Comparison of ENCODE assay signal across 14 cellular contexts in genomic region chr1:7089485-7089884, GRCh38.
DNase-seq lines count a peak whose midpoint lies in the region; ATAC-seq and TF ChIP-seq lines count a peak whose summit lies in the region.
"Had no signal": no experiment of that assay in that cellular context is flagged by ENCODE, and none has a peak within 500 bp of the region (broad histone marks: within the 10 kb centered on the region; RNA-seq: fewer than 3 reads in every experiment).

No MANE protein-coding gene starts in this region.

- H3K4me1 ChIP-seq in BLaER1, result peaks cover 68% of the 10 kb centered on the region
- H3K4me1 ChIP-seq: Caco-2, HAP-1 had no signal

- no peak overlapping the region for H3K4me3 ChIP-seq in BLaER1
- H3K4me3 ChIP-seq: HAP-1 had no signal

- TF ChIP-seq POLR2A in GM18505 (IDR thresholded peaks at IDR 0.05; ENCODE audit: borderline replicate concordance, extremely low read depth, insufficient read depth, insufficient read length), result no peak

- ATAC-seq in GM18505 (IDR thresholded peaks at IDR 0.05; ENCODE audit: unreplicated experiment), result no peak

- peaks cover 2% of the 10 kb centered on the region; the same call in 1 of the 2 replicates for H3K27me3 ChIP-seq in BLaER1

- peak; percentile 47 for DNase-seq in NCI-H1105 treated with DMSO at 0.1 percent for 48 hours (lab: John Stamatoyannopoulos, UW)
- DNase-seq in NCI-H1105 (lab: John Stamatoyannopoulos, UW), result no peak
- DNase-seq in Daoy (ENCODE audit: low read depth), result peak; percentile 31
- DNase-seq in GM10266 (ENCODE audit: extremely low spot score), result no peak
- DNase-seq: 8988T; ACHN; Caco-2; CD4-positive, alpha-beta memory T cell; EL had no signal

- H3K9ac ChIP-seq in BLaER1, result no peak overlapping the region

- H3K4me2 ChIP-seq in BLaER1, result peak overlapping the region; percentile 78

- no peaks in the 10 kb centered on the region for H3K9me3 ChIP-seq in BLaER1
- H3K9me3 ChIP-seq: Caco-2, HAP-1 had no signal

- no peak overlapping the region for H3K27ac ChIP-seq in BLaER1
- peak overlapping the region; percentile 10; the same call in 1 of the 2 replicates for H3K27ac ChIP-seq in VCaP
- H3K27ac ChIP-seq: C4-2B had no signal

- H4K20me1 ChIP-seq in BLaER1, result no peaks in the 10 kb centered on the region

- H3K36me3 ChIP-seq in BLaER1, result no peaks in the 10 kb centered on the region
- H3K36me3 ChIP-seq: HAP-1 had no signal

- TF ChIP-seq CTCF in VCaP (conservative IDR thresholded peaks at IDR 0.05) (no peak), GM10266 (IDR thresholded peaks at IDR 0.05; ENCODE audit: control insufficient read depth, insufficient read depth, low read depth, missing control alignments) (no peak)

Comparison
In these comparisons a context has a peak if more than half of its experiments do, and no peak if none do; other contexts are left out.
1. DNase-seq: peak in NCI-H1105 treated with DMSO at 0.1 percent for 48 hours (single experiment) and Daoy (single experiment); none in NCI-H1105 (single experiment) and GM10266 (single experiment).